9 cellular contexts compared by ENCODE assay signal in genomic region chr7:123537026-123537642, GRCh38. TPM values are rescaled to one million over a fixed set of nuclear protein-coding genes. Genes with fewer than 3 reads are reported as not detected.
A peak's percentile ranks its signal among the peaks of the same experiment; 100 is the strongest.
DNase-seq lines count a peak whose midpoint lies in the region; ATAC-seq and TF ChIP-seq lines count a peak whose summit lies in the region.
"Had no signal": no experiment of that assay in that cellular context is flagged by ENCODE, and none has a peak within 500 bp of the region (broad histone marks: within the 10 kb centered on the region; RNA-seq: fewer than 3 reads in every experiment).

No MANE protein-coding gene starts in this region.

- DNase-seq in NCI-H82 (lab: John Stamatoyannopoulos, UW), result peak; percentile 7
- no peak for DNase-seq in NCI-H82 treated with DMSO at 0.1 percent for 48 hours (lab: John Stamatoyannopoulos, UW; ENCODE audit: unreplicated experiment)
- peak; percentile 51 for DNase-seq in OCI-LY7 (ENCODE audit: low spot score)
- DNase-seq in fibroblast of mammary gland (ENCODE audit: low read depth), result peak; percentile 41
- no peak for DNase-seq in tibial artery
- no peak for DNase-seq in iPS-NIHi7 (ENCODE audit: extremely low spot score)

- H3K4me3 ChIP-seq in OCI-LY7 (ENCODE audit: low read depth, low read length, poor library complexity, severe bottlenecking) (no peak overlapping the region), fibroblast of mammary gland (ENCODE audit: control insufficient read depth, low read depth, low read length) (no peak overlapping the region), tibial artery (no peak overlapping the region)
- H3K4me3 ChIP-seq: lung had no signal

- peak; percentile 78 for TF ChIP-seq CTCF in OCI-LY7 (conservative IDR thresholded peaks at IDR 0.05; ENCODE audit: low read length)
- peak; percentile 43 for TF ChIP-seq CTCF in fibroblast of mammary gland (conservative IDR thresholded peaks at IDR 0.05; ENCODE audit: control insufficient read depth, insufficient read depth, low read depth, low read length)
- TF ChIP-seq CTCF in tibial artery (IDR thresholded peaks at IDR 0.05), result peak; percentile 37 to 50

- no peaks in the 10 kb centered on the region for H3K4me1 ChIP-seq in OCI-LY7 (ENCODE audit: insufficient read depth, low read length, poor library complexity, severe bottlenecking)
- H3K4me1 ChIP-seq in tibial artery, result peaks cover 0 to 12% (median 8%) of the 10 kb centered on the region in 4 donors

- no peaks in the 10 kb centered on the region for H3K9me2 ChIP-seq in OCI-LY7 (ENCODE audit: insufficient read depth, low read length)

- 0 out of 2 replicates have a peak, but pooled peaks cover 3% of the 10 kb centered on the region for H3K79me2 ChIP-seq in OCI-LY7 (ENCODE audit: insufficient read depth, low read depth, low read length)

- no peak for ATAC-seq in GM21723 (IDR thresholded peaks at IDR 0.05; ENCODE audit: unreplicated experiment)
- no peak for ATAC-seq in HG02852 (IDR thresholded peaks at IDR 0.05; ENCODE audit: unreplicated experiment)

- CTCF ChIA-PET in OCI-LY7 (lab: Charles Lee; ENCODE audit: unreplicated experiment), result no interaction called here

- H2AFZ ChIP-seq in OCI-LY7 (ENCODE audit: low read length), result no peak overlapping the region

- intact Hi-C loops in OCI-LY7 (cut with micrococcal nuclease; ENCODE audit: unreplicated experiment) (loop anchor here (2.0 kb wide), 1 partner anchor 42 kb away; no protein-coding TSS in a partner anchor), tibial artery (cut with DNase I; ENCODE audit: low total_unique reads) (no loop called here)

- no peaks in the 10 kb centered on the region; the same call in 1 of the 2 replicates for H4K20me1 ChIP-seq in OCI-LY7 (ENCODE audit: insufficient read depth, low read length)

- H3K27ac ChIP-seq in OCI-LY7 (ENCODE audit: low read depth, low read length, poor library complexity, severe bottlenecking) (no peak overlapping the region), tibial artery (no peak overlapping the region)

- BruUV-seq in OCI-LY7 (replicated peaks; lab: Mats Ljungman, UMichigan), result no TSS peak

- no peak overlapping the region for H3K4me2 ChIP-seq in OCI-LY7 (ENCODE audit: low read length)

- H3K9me3 ChIP-seq in OCI-LY7 (ENCODE audit: low read length) (no peaks in the 10 kb centered on the region), tibial artery (no peaks in the 10 kb centered on the region)

- POLR2A ChIA-PET in OCI-LY7 (lab: Charles Lee), result interaction anchor here (0.6 to 0.7 kb wide), 2 partner anchors 20 to 507 kb away, joined by 3 to 4 read pairs; no protein-coding TSS in a partner anchor

- H3K36me3 ChIP-seq in OCI-LY7 (ENCODE audit: insufficient read depth, low read length) (peaks cover 11% of the 10 kb centered on the region), tibial artery (peaks cover 0 to 7% (median 0%) of the 10 kb centered on the region in 3 donors)

- no peaks in the 10 kb centered on the region for H3K27me3 ChIP-seq in tibial artery

RNA-seq across cellular contexts. Expression of gene IQUB, which starts 2.7 kb away (rescaled TPM):
- 0.09 and 0.15 TPM in 2 replicates for total RNA-seq in OCI-LY7 (2014; rRNA removed; shearing (Covaris generic))
- 0.32 and 0.42 TPM in 2 replicates for total RNA-seq in OCI-LY7 (2022)

RNA-seq across cellular contexts. Expression of gene NDUFA5, which starts 20.5 kb away (rescaled TPM):
- total RNA-seq in OCI-LY7 (2014; rRNA removed; shearing (Covaris generic)), result 42.6 and 50.8 TPM in 2 replicates
- 71.5 and 74.9 TPM in 2 replicates for total RNA-seq in OCI-LY7 (2022)

Comparison
In these comparisons a context has a peak if more than half of its experiments do, and no peak if none do; other contexts are left out.
1. DNase-seq: peak in NCI-H82 (single experiment), OCI-LY7 (single experiment) and fibroblast of mammary gland (single experiment); none in NCI-H82 treated with DMSO at 0.1 percent for 48 hours (single experiment), tibial artery (0 of 2) and iPS-NIHi7 (single experiment).
2. Peak in every context shown above with its lines, with median percentiles within 50 percentile points of each other: CTCF ChIP-seq.